In the genomic region with DNA sequence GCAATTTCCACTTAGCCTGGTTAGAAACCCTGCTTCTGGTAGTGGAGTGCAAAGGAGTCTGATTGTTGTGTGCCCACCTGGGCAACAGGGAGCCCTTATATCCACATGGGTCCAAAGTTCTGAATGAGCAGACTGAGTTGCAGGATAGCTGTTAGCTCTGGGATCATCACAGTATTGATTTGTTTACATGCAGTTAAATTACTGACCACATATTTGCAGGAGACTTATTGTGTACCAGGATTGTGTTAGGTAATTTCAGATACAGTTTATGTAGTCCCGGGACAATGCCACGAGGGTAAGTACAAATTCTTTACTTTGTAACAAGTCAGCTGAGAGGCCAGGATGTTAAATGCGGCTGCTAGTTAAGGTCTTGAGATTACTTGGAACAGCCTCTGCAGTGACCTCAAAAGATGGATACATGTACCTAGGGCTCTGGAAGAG, we compare ENCODE assay signal across 1 cellular context.
TF ChIP-seq lines count a peak whose summit lies in the region.

No MANE protein-coding gene starts in this region.

TF ChIP-seq in HepG2, 621 proteins besides CTCF, POLR2A, EP300 and RAD21 (continued from another document and continues in another):
- TF ChIP-seq, protein P1, sequence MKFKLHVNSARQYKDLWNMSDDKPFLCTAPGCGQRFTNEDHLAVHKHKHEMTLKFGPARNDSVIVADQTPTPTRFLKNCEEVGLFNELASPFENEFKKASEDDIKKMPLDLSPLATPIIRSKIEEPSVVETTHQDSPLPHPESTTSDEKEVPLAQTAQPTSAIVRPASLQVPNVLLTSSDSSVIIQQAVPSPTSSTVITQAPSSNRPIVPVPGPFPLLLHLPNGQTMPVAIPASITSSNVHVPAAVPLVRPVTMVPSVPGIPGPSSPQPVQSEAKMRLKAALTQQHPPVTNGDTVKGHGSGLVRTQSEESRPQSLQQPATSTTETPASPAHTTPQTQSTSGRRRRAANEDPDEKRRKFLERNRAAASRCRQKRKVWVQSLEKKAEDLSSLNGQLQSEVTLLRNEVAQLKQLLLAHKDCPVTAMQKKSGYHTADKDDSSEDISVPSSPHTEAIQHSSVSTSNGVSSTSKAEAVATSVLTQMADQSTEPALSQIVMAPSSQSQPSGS (CRISPR knock-in tag; IDR thresholded peaks at IDR 0.05) = peak; percentile 51; the same call in 1 of the 2 replicates
- TF ChIP-seq, protein P2, sequence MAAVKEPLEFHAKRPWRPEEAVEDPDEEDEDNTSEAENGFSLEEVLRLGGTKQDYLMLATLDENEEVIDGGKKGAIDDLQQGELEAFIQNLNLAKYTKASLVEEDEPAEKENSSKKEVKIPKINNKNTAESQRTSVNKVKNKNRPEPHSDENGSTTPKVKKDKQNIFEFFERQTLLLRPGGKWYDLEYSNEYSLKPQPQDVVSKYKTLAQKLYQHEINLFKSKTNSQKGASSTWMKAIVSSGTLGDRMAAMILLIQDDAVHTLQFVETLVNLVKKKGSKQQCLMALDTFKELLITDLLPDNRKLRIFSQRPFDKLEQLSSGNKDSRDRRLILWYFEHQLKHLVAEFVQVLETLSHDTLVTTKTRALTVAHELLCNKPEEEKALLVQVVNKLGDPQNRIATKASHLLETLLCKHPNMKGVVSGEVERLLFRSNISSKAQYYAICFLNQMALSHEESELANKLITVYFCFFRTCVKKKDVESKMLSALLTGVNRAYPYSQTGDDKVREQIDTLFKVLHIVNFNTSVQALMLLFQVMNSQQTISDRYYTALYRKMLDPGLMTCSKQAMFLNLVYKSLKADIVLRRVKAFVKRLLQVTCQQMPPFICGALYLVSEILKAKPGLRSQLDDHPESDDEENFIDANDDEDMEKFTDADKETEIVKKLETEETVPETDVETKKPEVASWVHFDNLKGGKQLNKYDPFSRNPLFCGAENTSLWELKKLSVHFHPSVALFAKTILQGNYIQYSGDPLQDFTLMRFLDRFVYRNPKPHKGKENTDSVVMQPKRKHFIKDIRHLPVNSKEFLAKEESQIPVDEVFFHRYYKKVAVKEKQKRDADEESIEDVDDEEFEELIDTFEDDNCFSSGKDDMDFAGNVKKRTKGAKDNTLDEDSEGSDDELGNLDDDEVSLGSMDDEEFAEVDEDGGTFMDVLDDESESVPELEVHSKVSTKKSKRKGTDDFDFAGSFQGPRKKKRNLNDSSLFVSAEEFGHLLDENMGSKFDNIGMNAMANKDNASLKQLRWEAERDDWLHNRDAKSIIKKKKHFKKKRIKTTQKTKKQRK (IDR thresholded peaks at IDR 0.05; ENCODE audit: low read length) = no peak
- TF ChIP-seq FUBP1 (CRISPR knock-in tag; IDR thresholded peaks at IDR 0.05; ENCODE audit: borderline replicate concordance) (no peak), ZNF318 (CRISPR knock-in tag; IDR thresholded peaks at IDR 0.05) (no peak), ZNF614 (CRISPR knock-in tag; IDR thresholded peaks at IDR 0.05; ENCODE audit: borderline replicate concordance) (peak; percentile 65; the same call in 1 of the 2 replicates), ZBTB7B (CRISPR knock-in tag; IDR thresholded peaks at IDR 0.05) (peak; percentile 89), EZH2 (conservative IDR thresholded peaks at IDR 0.05; ENCODE audit: low read depth, low read length) (no peak), AGO1 (IDR thresholded peaks at IDR 0.05; ENCODE audit: low read depth, low read length, poor library complexity, severe bottlenecking) (no peak), MED8 (CRISPR knock-in tag; IDR thresholded peaks at IDR 0.05; ENCODE audit: insufficient replicate concordance) (no peak), SKIL (CRISPR knock-in tag; IDR thresholded peaks at IDR 0.05; ENCODE audit: borderline replicate concordance) (peak; percentile 56; the same call in 1 of the 2 replicates), ZNF672 (CRISPR knock-in tag; IDR thresholded peaks at IDR 0.05) (no peak)
- TF ChIP-seq, protein P3, sequence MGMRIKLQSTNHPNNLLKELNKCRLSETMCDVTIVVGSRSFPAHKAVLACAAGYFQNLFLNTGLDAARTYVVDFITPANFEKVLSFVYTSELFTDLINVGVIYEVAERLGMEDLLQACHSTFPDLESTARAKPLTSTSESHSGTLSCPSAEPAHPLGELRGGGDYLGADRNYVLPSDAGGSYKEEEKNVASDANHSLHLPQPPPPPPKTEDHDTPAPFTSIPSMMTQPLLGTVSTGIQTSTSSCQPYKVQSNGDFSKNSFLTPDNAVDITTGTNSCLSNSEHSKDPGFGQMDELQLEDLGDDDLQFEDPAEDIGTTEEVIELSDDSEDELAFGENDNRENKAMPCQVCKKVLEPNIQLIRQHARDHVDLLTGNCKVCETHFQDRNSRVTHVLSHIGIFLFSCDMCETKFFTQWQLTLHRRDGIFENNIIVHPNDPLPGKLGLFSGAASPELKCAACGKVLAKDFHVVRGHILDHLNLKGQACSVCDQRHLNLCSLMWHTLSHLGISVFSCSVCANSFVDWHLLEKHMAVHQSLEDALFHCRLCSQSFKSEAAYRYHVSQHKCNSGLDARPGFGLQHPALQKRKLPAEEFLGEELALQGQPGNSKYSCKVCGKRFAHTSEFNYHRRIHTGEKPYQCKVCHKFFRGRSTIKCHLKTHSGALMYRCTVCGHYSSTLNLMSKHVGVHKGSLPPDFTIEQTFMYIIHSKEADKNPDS (CRISPR knock-in tag; IDR thresholded peaks at IDR 0.05) = no peak
- TF ChIP-seq, protein P4, sequence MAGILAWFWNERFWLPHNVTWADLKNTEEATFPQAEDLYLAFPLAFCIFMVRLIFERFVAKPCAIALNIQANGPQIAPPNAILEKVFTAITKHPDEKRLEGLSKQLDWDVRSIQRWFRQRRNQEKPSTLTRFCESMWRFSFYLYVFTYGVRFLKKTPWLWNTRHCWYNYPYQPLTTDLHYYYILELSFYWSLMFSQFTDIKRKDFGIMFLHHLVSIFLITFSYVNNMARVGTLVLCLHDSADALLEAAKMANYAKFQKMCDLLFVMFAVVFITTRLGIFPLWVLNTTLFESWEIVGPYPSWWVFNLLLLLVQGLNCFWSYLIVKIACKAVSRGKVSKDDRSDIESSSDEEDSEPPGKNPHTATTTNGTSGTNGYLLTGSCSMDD (CRISPR knock-in tag; IDR thresholded peaks at IDR 0.05) = no peak
- TF ChIP-seq, protein P5, sequence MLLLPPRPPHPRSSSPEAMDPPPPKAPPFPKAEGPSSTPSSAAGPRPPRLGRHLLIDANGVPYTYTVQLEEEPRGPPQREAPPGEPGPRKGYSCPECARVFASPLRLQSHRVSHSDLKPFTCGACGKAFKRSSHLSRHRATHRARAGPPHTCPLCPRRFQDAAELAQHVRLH (CRISPR knock-in tag; IDR thresholded peaks at IDR 0.05; ENCODE audit: borderline replicate concordance, low read depth) = no peak; the same call in 1 of the 2 replicates
- TF ChIP-seq, protein P6, sequence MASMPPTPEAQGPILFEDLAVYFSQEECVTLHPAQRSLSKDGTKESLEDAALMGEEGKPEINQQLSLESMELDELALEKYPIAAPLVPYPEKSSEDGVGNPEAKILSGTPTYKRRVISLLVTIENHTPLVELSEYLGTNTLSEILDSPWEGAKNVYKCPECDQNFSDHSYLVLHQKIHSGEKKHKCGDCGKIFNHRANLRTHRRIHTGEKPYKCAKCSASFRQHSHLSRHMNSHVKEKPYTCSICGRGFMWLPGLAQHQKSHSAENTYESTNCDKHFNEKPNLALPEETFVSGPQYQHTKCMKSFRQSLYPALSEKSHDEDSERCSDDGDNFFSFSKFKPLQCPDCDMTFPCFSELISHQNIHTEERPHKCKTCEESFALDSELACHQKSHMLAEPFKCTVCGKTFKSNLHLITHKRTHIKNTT (CRISPR knock-in tag; IDR thresholded peaks at IDR 0.05) = no peak
- TF ChIP-seq, protein P7, sequence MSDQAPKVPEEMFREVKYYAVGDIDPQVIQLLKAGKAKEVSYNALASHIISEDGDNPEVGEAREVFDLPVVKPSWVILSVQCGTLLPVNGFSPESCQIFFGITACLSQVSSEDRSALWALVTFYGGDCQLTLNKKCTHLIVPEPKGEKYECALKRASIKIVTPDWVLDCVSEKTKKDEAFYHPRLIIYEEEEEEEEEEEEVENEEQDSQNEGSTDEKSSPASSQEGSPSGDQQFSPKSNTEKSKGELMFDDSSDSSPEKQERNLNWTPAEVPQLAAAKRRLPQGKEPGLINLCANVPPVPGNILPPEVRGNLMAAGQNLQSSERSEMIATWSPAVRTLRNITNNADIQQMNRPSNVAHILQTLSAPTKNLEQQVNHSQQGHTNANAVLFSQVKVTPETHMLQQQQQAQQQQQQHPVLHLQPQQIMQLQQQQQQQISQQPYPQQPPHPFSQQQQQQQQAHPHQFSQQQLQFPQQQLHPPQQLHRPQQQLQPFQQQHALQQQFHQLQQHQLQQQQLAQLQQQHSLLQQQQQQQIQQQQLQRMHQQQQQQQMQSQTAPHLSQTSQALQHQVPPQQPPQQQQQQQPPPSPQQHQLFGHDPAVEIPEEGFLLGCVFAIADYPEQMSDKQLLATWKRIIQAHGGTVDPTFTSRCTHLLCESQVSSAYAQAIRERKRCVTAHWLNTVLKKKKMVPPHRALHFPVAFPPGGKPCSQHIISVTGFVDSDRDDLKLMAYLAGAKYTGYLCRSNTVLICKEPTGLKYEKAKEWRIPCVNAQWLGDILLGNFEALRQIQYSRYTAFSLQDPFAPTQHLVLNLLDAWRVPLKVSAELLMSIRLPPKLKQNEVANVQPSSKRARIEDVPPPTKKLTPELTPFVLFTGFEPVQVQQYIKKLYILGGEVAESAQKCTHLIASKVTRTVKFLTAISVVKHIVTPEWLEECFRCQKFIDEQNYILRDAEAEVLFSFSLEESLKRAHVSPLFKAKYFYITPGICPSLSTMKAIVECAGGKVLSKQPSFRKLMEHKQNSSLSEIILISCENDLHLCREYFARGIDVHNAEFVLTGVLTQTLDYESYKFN (CRISPR knock-in tag; conservative IDR thresholded peaks at IDR 0.05) = peak; percentile 91
